ENCODE assay signal across 1 cellular context in the genomic region with DNA sequence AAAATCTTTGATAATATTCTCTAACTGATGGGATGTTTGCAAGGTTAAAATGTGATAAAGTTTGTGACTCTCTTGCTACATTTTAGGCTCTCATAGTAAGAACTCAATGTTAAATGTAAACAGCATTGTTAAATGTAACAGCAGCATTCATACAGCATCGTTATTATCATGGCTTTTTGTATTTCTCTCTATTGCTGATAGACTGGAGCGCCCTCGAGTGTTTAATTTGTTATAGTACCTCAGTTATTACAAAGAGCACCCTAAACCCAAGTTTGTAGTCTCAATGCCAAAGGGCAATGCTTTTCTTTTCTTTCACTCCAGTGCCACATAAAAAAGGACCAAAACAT.
TF ChIP-seq lines count a peak whose summit lies in the region.

No MANE protein-coding gene starts in this region.

TF ChIP-seq in K562, 482 proteins besides CTCF, POLR2A, EP300 and RAD21 (continued from another document):
- TF ChIP-seq GTF2E2 (tag; IDR thresholded peaks at IDR 0.05) (no peak), CC2D1A (IDR thresholded peaks at IDR 0.05) (peak; percentile 37; the same call in 1 of the 2 replicates), NONO (IDR thresholded peaks at IDR 0.05; ENCODE audit: low read depth in 2 of 2, low read length in 1 of 2) (no peak), STAG1 (CRISPR knock-in tag; IDR thresholded peaks at IDR 0.05; ENCODE audit: borderline replicate concordance) (no peak), SNRNP70 (optimal IDR thresholded peaks at IDR 0.05; ENCODE audit: low read depth, low read length) (no peak), PTRF (tag; IDR thresholded peaks at IDR 0.05) (no peak), ZFP36 (IDR thresholded peaks at IDR 0.05; ENCODE audit: low read depth, low read length, partially characterized antibody) (peak; percentile 71), MAFG (tag; conservative IDR thresholded peaks at IDR 0.05) (no peak), FOXJ3 (CRISPR knock-in tag; IDR thresholded peaks at IDR 0.05) (no peak), GATA2 (CRISPR knock-in tag; IDR thresholded peaks at IDR 0.05) (no peak), RBM25 (IDR thresholded peaks at IDR 0.05; ENCODE audit: low read depth, low read length, severe bottlenecking) (peak; percentile 5)
- TF ChIP-seq, protein P1, sequence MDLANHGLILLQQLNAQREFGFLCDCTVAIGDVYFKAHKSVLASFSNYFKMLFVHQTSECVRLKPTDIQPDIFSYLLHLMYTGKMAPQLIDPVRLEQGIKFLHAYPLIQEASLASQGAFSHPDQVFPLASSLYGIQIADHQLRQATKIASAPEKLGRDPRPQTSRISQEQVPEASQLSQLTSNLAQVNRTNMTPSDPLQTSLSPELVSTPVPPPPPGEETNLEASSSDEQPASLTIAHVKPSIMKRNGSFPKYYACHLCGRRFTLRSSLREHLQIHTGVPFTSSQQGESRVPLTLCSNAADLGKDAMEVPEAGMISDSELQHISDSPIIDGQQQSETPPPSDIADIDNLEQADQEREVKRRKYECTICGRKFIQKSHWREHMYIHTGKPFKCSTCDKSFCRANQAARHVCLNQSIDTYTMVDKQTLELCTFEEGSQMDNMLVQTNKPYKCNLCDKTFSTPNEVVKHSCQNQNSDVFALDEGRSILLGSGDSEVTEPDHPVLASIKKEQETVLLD (IDR thresholded peaks at IDR 0.05) = no peak
- TF ChIP-seq, protein P2, sequence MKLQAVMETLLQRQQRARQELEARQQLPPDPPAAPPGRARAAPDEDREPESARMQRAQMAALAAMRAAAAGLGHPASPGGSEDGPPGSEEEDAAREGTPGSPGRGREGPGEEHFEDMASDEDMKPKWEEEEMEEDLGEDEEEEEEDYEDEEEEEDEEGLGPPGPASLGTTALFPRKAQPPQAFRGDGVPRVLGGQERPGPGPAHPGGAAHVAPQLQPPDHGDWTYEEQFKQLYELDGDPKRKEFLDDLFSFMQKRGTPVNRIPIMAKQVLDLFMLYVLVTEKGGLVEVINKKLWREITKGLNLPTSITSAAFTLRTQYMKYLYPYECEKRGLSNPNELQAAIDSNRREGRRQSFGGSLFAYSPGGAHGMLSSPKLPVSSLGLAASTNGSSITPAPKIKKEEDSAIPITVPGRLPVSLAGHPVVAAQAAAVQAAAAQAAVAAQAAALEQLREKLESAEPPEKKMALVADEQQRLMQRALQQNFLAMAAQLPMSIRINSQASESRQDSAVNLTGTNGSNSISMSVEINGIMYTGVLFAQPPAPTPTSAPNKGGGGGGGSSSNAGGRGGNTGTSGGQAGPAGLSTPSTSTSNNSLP (IDR thresholded peaks at IDR 0.05; ENCODE audit: borderline replicate concordance, low read depth, low read length) = peak; percentile 78; the same call in 1 of the 2 replicates
- TF ChIP-seq, protein P3, sequence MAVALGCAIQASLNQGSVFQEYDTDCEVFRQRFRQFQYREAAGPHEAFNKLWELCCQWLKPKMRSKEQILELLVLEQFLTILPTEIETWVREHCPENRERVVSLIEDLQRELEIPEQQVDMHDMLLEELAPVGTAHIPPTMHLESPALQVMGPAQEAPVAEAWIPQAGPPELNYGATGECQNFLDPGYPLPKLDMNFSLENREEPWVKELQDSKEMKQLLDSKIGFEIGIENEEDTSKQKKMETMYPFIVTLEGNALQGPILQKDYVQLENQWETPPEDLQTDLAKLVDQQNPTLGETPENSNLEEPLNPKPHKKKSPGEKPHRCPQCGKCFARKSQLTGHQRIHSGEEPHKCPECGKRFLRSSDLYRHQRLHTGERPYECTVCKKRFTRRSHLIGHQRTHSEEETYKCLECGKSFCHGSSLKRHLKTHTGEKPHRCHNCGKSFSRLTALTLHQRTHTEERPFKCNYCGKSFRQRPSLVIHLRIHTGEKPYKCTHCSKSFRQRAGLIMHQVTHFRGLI (CRISPR knock-in tag; IDR thresholded peaks at IDR 0.05) = no peak
